In the genomic region with DNA sequence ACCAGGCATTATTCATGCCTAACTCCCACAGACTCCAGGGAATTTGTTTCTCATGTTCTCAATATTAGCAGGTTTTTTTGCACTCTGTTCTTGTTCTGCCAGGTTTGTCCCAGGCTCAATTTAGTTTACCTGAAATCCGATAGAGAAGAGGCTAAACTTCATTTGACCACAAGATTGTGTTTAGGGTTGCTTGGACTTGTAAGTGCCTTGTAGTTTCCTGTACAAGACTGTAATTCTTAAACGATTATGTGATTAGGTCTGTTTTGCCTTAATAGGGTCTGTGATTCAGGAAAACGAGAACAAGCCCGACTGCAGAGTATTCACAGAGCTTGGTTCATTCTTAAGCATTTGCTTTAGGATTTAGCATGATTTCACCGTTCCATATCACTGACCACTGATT, we compare ENCODE assay signal across 10 cellular contexts. TPM values are rescaled to one million over a fixed set of nuclear protein-coding genes. Genes with fewer than 3 reads are reported as not detected.
DNase-seq lines count a peak whose midpoint lies in the region; TF ChIP-seq lines count a peak whose summit lies in the region.
"Had no signal": no experiment of that assay in that cellular context is flagged by ENCODE, and none has a peak within 500 bp of the region (broad histone marks: within the 10 kb centered on the region; RNA-seq: fewer than 3 reads in every experiment).

No MANE protein-coding gene starts in this region.

- intact Hi-C loops in prostate gland (cut with DNase I): loop anchor here (5.0 kb wide), 4 partner anchors 60 to 345 kb away; a partner anchor contains a TSS

- H3K36me3 ChIP-seq in prostate gland: no peaks in the 10 kb centered on the region
- H3K36me3 ChIP-seq in H7 (replicated peaks; ENCODE audit: control insufficient read depth, insufficient read depth, low read length): no peaks in the 10 kb centered on the region

- no peak for TF ChIP-seq POLR2A in prostate gland (IDR thresholded peaks at IDR 0.05)

- peak overlapping the region; percentile 82 for H3K4me3 ChIP-seq in AG04449 (ENCODE audit: low read depth, low read length)
- H3K4me3 ChIP-seq in WI38 (ENCODE audit: low read depth, low read length): peak overlapping the region; percentile 72
- peak overlapping the region; percentile 73 for H3K4me3 ChIP-seq in fibroblast of villous mesenchyme (ENCODE audit: low read depth, low read length)
- peak overlapping the region; percentile 78 to 90 for H3K4me3 ChIP-seq in prostate gland
- H3K4me3 ChIP-seq in H7 (ENCODE audit: insufficient read depth, low read depth, low read length): no peak overlapping the region

- no peaks in the 10 kb centered on the region for H3K27me3 ChIP-seq in prostate gland (replicated peaks; ENCODE audit: insufficient read depth)
- peaks cover 15% of the 10 kb centered on the region for H3K27me3 ChIP-seq in H7 (ENCODE audit: control insufficient read depth, insufficient read depth, low read length)

- CTCF ChIA-PET in AG04449 (lab: Yijun Ruan, JAX): interaction anchor here (0.7 to 4.8 kb wide), 5 partner anchors 10 to 195 kb away, joined by 3 to 51 read pairs (median 3); no protein-coding TSS in a partner anchor

- H3K9me3 ChIP-seq in prostate gland: no peaks in the 10 kb centered on the region

- no peak for TF ChIP-seq CTCF in AG04449 (IDR thresholded peaks at IDR 0.05; ENCODE audit: insufficient read depth, low read length, missing control alignments)
- no peak for TF ChIP-seq CTCF in WI38 (IDR thresholded peaks at IDR 0.05; ENCODE audit: low read depth, low read length)
- TF ChIP-seq CTCF in fibroblast of villous mesenchyme (IDR thresholded peaks at IDR 0.05; ENCODE audit: insufficient read depth, low read depth, low read length): no peak
- TF ChIP-seq CTCF in prostate gland (IDR thresholded peaks at IDR 0.05): no peak

- POLR2A ChIA-PET in AG04449 (lab: Yijun Ruan, JAX): interaction anchor here (0.7 to 4.6 kb wide), 2 partner anchors 55 to 76 kb away, joined by 3 to 41 read pairs; no protein-coding TSS in a partner anchor

- no peaks in the 10 kb centered on the region for H3K4me1 ChIP-seq in prostate gland (replicated peaks)

- no peak for DNase-seq in AG04449 (ENCODE audit: low read depth, low spot score)
- no peak for DNase-seq in fibroblast of villous mesenchyme (ENCODE audit: low read depth)
- no peak for DNase-seq in prostate gland (ENCODE audit: low spot score)
- DNase-seq in NCI-H1092 treated with DMSO at 0.1 percent for 48 hours (lab: John Stamatoyannopoulos, UW): no peak
- DNase-seq in GM19238 (ENCODE audit: insufficient read length, low spot score): no peak
- no peak for DNase-seq in activated CD8-positive, alpha-beta memory T cell treated with anti-CD3 and anti-CD28 coated beads, Interleukin-2, amount 50 U/mL, for 4 hours
- DNase-seq in H7: no peak
- DNase-seq: midbrain had no signal

- peak overlapping the region; percentile 78 to 83 for H3K27ac ChIP-seq in prostate gland
- H3K27ac ChIP-seq: C4-2B had no signal

- WGBS in prostate gland: 19% methylated on average over 5 of the region's 5 CpGs

RNA-seq across cellular contexts. Expression of a gene that starts 1.8 kb away (rescaled TPM):
- total RNA-seq in fibroblast of villous mesenchyme (131 and 136 TPM in 2 replicates), prostate gland (100 to 1,000 TPM in 1 of 2 donors, 10 to 100 TPM in 1; 43.2 to 167 TPM)
- total RNA-seq in H7 (2014; rRNA removed; shearing (Covaris generic)): 2.7 and 3.7 TPM in 2 replicates
